9 cellular contexts compared by ENCODE assay signal in genomic region chr17:11269210-11269609, GRCh38. TPM values are rescaled to one million over a fixed set of nuclear protein-coding genes. Genes with fewer than 3 reads are reported as not detected.
"Had no signal": no experiment of that assay in that cellular context is flagged by ENCODE, and none has a peak within 500 bp of the region (broad histone marks: within the 10 kb centered on the region; RNA-seq: fewer than 3 reads in every experiment).

No MANE protein-coding gene starts in this region.

- H3K4me3 ChIP-seq: K562 had no signal

- H3K27ac Mint-ChIP-seq: IgD-negative memory B cell had no signal

- H3K36me3 Mint-ChIP-seq: IgD-negative memory B cell had no signal

- H3K27ac ChIP-seq: HL-60 had no signal

- DNase-seq: IMR-90, KBM-7, KG1 had no signal

- H3K4me1 Mint-ChIP-seq: IgD-negative memory B cell had no signal

- ATAC-seq: HepG2, K562 had no signal

- H3K27me3 Mint-ChIP-seq: IgD-negative memory B cell had no signal

- H3K4me3 Mint-ChIP-seq: IgD-negative memory B cell had no signal

RNA-seq across cellular contexts. Expression of gene SHISA6, which starts 28.2 kb away (rescaled TPM):
- total RNA-seq: HepG2, HT-29, HT1080, IMR-90, K562 had no signal
- polyA plus RNA-seq: HepG2, IgD-negative memory B cell, IMR-90, K562 had no signal
